In genomic region chr3:141877911-141878310, GRCh38 we compare ENCODE assay signal across 8 cellular contexts. TPM values are rescaled to one million over a fixed set of nuclear protein-coding genes. Genes with fewer than 3 reads are reported as not detected.
A peak's percentile ranks its signal among the peaks of the same experiment; 100 is the strongest.
DNase-seq lines count a peak whose midpoint lies in the region; ATAC-seq, FAIRE-seq and TF ChIP-seq lines count a peak whose summit lies in the region.

No MANE protein-coding gene starts in this region.

- no peaks in the 10 kb centered on the region for H3K9me3 ChIP-seq in PC-9 (ENCODE audit: insufficient read depth, low read depth)
- no peaks in the 10 kb centered on the region for H3K9me3 ChIP-seq in H1 (ENCODE audit: insufficient read depth in 2 of 2, low read depth in 1 of 2, low read length in 1 of 2)
- no peaks in the 10 kb centered on the region for H3K9me3 ChIP-seq in osteoblast (ENCODE audit: low read depth, low read length)

- H3K79me2 ChIP-seq in PC-9 (ENCODE audit: low read depth): peaks cover 58% of the 10 kb centered on the region
- peaks cover 13 to 57% of the 10 kb centered on the region in 2 experiments for H3K79me2 ChIP-seq in H1 (ENCODE audit: control insufficient read depth in 1 of 2, insufficient read depth in 2 of 2, low read length in 2 of 2)
- peaks cover 58% of the 10 kb centered on the region for H3K79me2 ChIP-seq in osteoblast (ENCODE audit: insufficient read depth, low read length)

- H2BK20ac ChIP-seq in H1 (ENCODE audit: low read length): no peak overlapping the region

- no peak for FAIRE-seq in H1 (lab: Jason Lieb, UNC)

- H3K4me2 ChIP-seq in PC-9 (peak overlapping the region; percentile 85), H1 (ENCODE audit: insufficient read depth in 1 of 2, low read depth in 2 of 2, low read length in 2 of 2) (peak overlapping the region; percentile 51 to 80), osteoblast (ENCODE audit: insufficient read depth, low read length) (peak overlapping the region; percentile 83)

- peak overlapping the region; percentile 86; the same call in 1 of the 2 replicates for H2AFZ ChIP-seq in PC-9
- H2AFZ ChIP-seq in H1 (ENCODE audit: low read length): no peak overlapping the region
- peak overlapping the region; percentile 38 for H2AFZ ChIP-seq in osteoblast (ENCODE audit: low read length)

- no peak; a peak in 1 of 3 replicates for TF ChIP-seq POLR2A in H1 (IDR thresholded peaks at IDR 0.05; ENCODE audit: control extremely low read depth in 1 of 2, low read depth in 2 of 2, low read length in 2 of 2)

- H2AK5ac ChIP-seq in H1 (ENCODE audit: low read depth, low read length): no peak overlapping the region

- no peak overlapping the region for H4K5ac ChIP-seq in H1 (ENCODE audit: insufficient read length, low read depth, low read length)

- no peak overlapping the region for H4K91ac ChIP-seq in H1 (replicated peaks; ENCODE audit: insufficient read length, low read length)

- no peak for ATAC-seq in omental fat pad (ENCODE audit: low FRiP score)
- no peak for ATAC-seq in GM18502 (IDR thresholded peaks at IDR 0.05; ENCODE audit: poor library complexity, unreplicated experiment)
- no peak for ATAC-seq in HG03457 (IDR thresholded peaks at IDR 0.05; ENCODE audit: unreplicated experiment)

- DNase-seq in NCI-H1105 treated with DMSO at 0.1 percent for 48 hours (lab: John Stamatoyannopoulos, UW) (peak; percentile 8), NCI-H1105 (lab: John Stamatoyannopoulos, UW) (no peak), PC-9 (peak in 1 of 2 experiments; percentile 43), H1 (ENCODE audit: low read depth in 1 of 2, low spot score in 2 of 2) (no peak), osteoblast (ENCODE audit: insufficient read length, low spot score, missing footprints) (peak; percentile 69), omental fat pad (ENCODE audit: low spot score) (no peak)

- H2BK120ac ChIP-seq in H1 (replicated peaks; ENCODE audit: low read depth, low read length): no peak overlapping the region

- POLR2A ChIA-PET in PC-9 (lab: Charles Lee; ENCODE audit: unreplicated experiment) (interaction anchor here (0.6 to 0.7 kb wide), 3 partner anchors 9 to 390 kb away, joined by 3 to 6 read pairs (median 3); no protein-coding TSS in a partner anchor), H1 (lab: Charles Lee; ENCODE audit: partially characterized antibody) (interaction anchor here (0.5 to 1.7 kb wide), 7 partner anchors 16 to 855 kb away, joined by 3 to 5 read pairs (median 4); partner anchors contain the start of gene RNF7)

- no peak for TF ChIP-seq EP300 in H1 (IDR thresholded peaks at IDR 0.05; ENCODE audit: borderline replicate concordance in 1 of 2, low read depth in 2 of 2, low read length in 2 of 2)

- peaks cover 5% of the 10 kb centered on the region for H3K79me1 ChIP-seq in H1 (ENCODE audit: low read depth, low read length)

- intact Hi-C loops in PC-9 (cut with micrococcal nuclease; ENCODE audit: unreplicated experiment): loop anchor here (10.0 kb wide), 1 partner anchor 393 kb away; the partner anchor contains the start of gene RASA2

- no peak overlapping the region for H3K56ac ChIP-seq in H1 (replicated peaks; ENCODE audit: insufficient read length, low read depth, low read length)

- H4K20me1 ChIP-seq in PC-9 (ENCODE audit: insufficient read depth) (no peaks in the 10 kb centered on the region; the same call in 1 of the 2 replicates), H1 (replicated peaks in 1 of 2; ENCODE audit: control insufficient read depth in 1 of 2, insufficient read depth in 2 of 2, low read length in 2 of 2) (peaks cover 10 to 15% of the 10 kb centered on the region in 2 experiments), osteoblast (ENCODE audit: insufficient read depth, low read length) (peaks cover 3% of the 10 kb centered on the region)

- TF ChIP-seq RAD21 in H1 (IDR thresholded peaks at IDR 0.05 in 1 of 2, conservative IDR thresholded peaks at IDR 0.05 in 1 of 2; ENCODE audit: low read depth in 2 of 2, low read length in 2 of 2): no peak

- no peak overlapping the region for H2BK5ac ChIP-seq in H1 (ENCODE audit: low read depth, low read length)

- H2BK15ac ChIP-seq in H1 (ENCODE audit: low read length): no peak overlapping the region

- H3K36me3 ChIP-seq in PC-9 (ENCODE audit: low read depth) (no peaks in the 10 kb centered on the region), H1 (ENCODE audit: control insufficient read depth in 2 of 4, insufficient read depth in 4 of 4, low read length in 3 of 4) (peaks cover 0 to 10% (median 0%) of the 10 kb centered on the region in 4 experiments; a peak in 3 of 8 replicates), osteoblast (ENCODE audit: insufficient read depth, low read length) (no peaks in the 10 kb centered on the region)

- H4K8ac ChIP-seq in H1 (ENCODE audit: extremely low read depth, insufficient read depth, low read length): no peak overlapping the region

- H3K23ac ChIP-seq in H1 (ENCODE audit: insufficient read length): no peak overlapping the region

- H3K27me3 ChIP-seq in PC-9 (ENCODE audit: insufficient read depth, low read depth) (no peaks in the 10 kb centered on the region), H1 (replicated peaks in 1 of 4; ENCODE audit: control insufficient read depth in 3 of 4, extremely low read depth in 1 of 4, insufficient read depth in 3 of 4, low read length in 3 of 4) (no peaks in the 10 kb centered on the region), osteoblast (ENCODE audit: insufficient read depth, low read length) (no peaks in the 10 kb centered on the region)

- peak overlapping the region in 3 of 4 experiments; percentile 20 to 71 (median 64); a peak in 6 of 7 replicates for H3K9ac ChIP-seq in H1 (replicated peaks in 1 of 4; ENCODE audit: extremely low read depth in 1 of 4, low read depth in 3 of 4, low read length in 3 of 4)

- H3K23me2 ChIP-seq in H1 (ENCODE audit: low read depth, low read length): peaks cover 7% of the 10 kb centered on the region

- H3K14ac ChIP-seq in H1 (ENCODE audit: insufficient read length): no peak overlapping the region

- H3K4me3 ChIP-seq in PC-9 (peak overlapping the region; percentile 77), H1 (ENCODE audit: extremely low read depth in 1 of 4, insufficient read depth in 2 of 4, low read depth in 3 of 4, low read length in 4 of 4) (peak overlapping the region; percentile 74 to 97 (median 76)), osteoblast (ENCODE audit: insufficient read depth, low read length) (peak overlapping the region; percentile 93)

- H3K18ac ChIP-seq in H1 (ENCODE audit: extremely low read depth, low read length): no peak overlapping the region

- H2BK12ac ChIP-seq in H1 (ENCODE audit: low read depth, low read length): no peak overlapping the region

- no peak overlapping the region for H3K4ac ChIP-seq in H1 (replicated peaks; ENCODE audit: insufficient read length, low read depth, low read length)

- WGBS in H1 (ENCODE audit: extremely low coverage in 1 of 2, insufficient coverage in 1 of 2, insufficient read length in 1 of 2, insufficient replicate concordance in 2 of 2, low coverage in 1 of 2, low lambda C conversion rate in 2 of 2, missing lambda C conversion rate in 1 of 2), 2 experiments: 6% methylated on average over 3 of the region's 3 CpGs; no CpG with 5 or more reads in 1 of the 2 experiments

- peaks cover 10% of the 10 kb centered on the region; the same call in 1 of the 2 replicates for H3F3A ChIP-seq in PC-9 (ENCODE audit: insufficient read depth, low read depth)

- peaks cover 20% of the 10 kb centered on the region for H3K4me1 ChIP-seq in PC-9 (replicated peaks; ENCODE audit: insufficient read depth)
- peaks cover 0 to 3% (median 0%) of the 10 kb centered on the region in 4 experiments; a peak in 1 of 7 replicates for H3K4me1 ChIP-seq in H1 (replicated peaks in 1 of 4; ENCODE audit: control insufficient read depth in 3 of 4, insufficient read depth in 4 of 4, low read length in 3 of 4)
- H3K4me1 ChIP-seq in osteoblast (ENCODE audit: insufficient read depth, low read length): peaks cover 21% of the 10 kb centered on the region

- BruUV-seq in PC-9 (replicated peaks; lab: Mats Ljungman, UMichigan): TSS peak; percentile 43

- peak overlapping the region; percentile 45; the same call in 1 of the 2 replicates for H3K27ac ChIP-seq in PC-9
- no peak overlapping the region for H3K27ac ChIP-seq in H1 (ENCODE audit: low read depth, low read length)
- peak overlapping the region; percentile 85 for H3K27ac ChIP-seq in osteoblast (ENCODE audit: low read depth, low read length)

- no peak for TF ChIP-seq CTCF in PC-9 (conservative IDR thresholded peaks at IDR 0.05)
- no peak for TF ChIP-seq CTCF in H1 (IDR thresholded peaks at IDR 0.05; ENCODE audit: control extremely low read depth in 1 of 3, insufficient read depth in 1 of 3, low read depth in 1 of 3, low read length in 3 of 3)
- TF ChIP-seq CTCF in osteoblast (IDR thresholded peaks at IDR 0.05; ENCODE audit: extremely low read depth, low read depth, low read length): no peak
- no peak for TF ChIP-seq CTCF in omental fat pad (IDR thresholded peaks at IDR 0.05)

- CTCF ChIA-PET in PC-9 (lab: Charles Lee): interaction anchor here (0.7 to 0.9 kb wide), 3 partner anchors 138 to 715 kb away, joined by 3 to 7 read pairs (median 5); no protein-coding TSS in a partner anchor
- CTCF ChIA-PET in H1 (lab: Charles Lee; ENCODE audit: partially characterized antibody): interaction anchor here (0.6 to 2.0 kb wide), 7 partner anchors 8 to 139 kb away, joined by 3 to 6 read pairs (median 3); partner anchors contain the start of gene RNF7

- no peaks in the 10 kb centered on the region for H3K9me2 ChIP-seq in PC-9 (ENCODE audit: insufficient read depth)

TF ChIP-seq in H1, 55 proteins besides CTCF, POLR2A, EP300 and RAD21 (continues in another document):
- TF ChIP-seq NANOG (IDR thresholded peaks at IDR 0.05; ENCODE audit: insufficient read depth, low read depth, low read length, poor library complexity, severe bottlenecking) (no peak), HDAC2 (IDR thresholded peaks at IDR 0.05; ENCODE audit: borderline replicate concordance in 1 of 2, low read depth in 2 of 2, low read length in 2 of 2) (no peak), KDM5A (IDR thresholded peaks at IDR 0.05; ENCODE audit: low read length) (no peak), KDM4A (IDR thresholded peaks at IDR 0.05; ENCODE audit: low read depth, low read length, severe bottlenecking) (no peak)
- TF ChIP-seq, protein P1, sequence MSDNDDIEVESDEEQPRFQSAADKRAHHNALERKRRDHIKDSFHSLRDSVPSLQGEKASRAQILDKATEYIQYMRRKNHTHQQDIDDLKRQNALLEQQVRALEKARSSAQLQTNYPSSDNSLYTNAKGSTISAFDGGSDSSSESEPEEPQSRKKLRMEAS (IDR thresholded peaks at IDR 0.05): no peak

RNA-seq across cellular contexts. Expression of gene ATP1B3, which starts 1.5 kb away (rescaled TPM):
- total RNA-seq in PC-9 (2021): 54.3 and 69.7 TPM in 2 replicates
- 233 and 250 TPM in 2 replicates for total RNA-seq in H1 (2021; fragmentation: NEBNext Ultra II Directional; extraction: Animal tissue kit (Norgen Biotek cat#: 25700))
- polyA plus RNA-seq in H1 (2011; rRNA removed): 162 and 342 TPM in 2 replicates
- 243 TPM for polyA plus RNA-seq in H1 (2011; cell fraction: cytosol; rRNA removed)
- 62.7 TPM for polyA plus RNA-seq in H1 (2011; cell fraction: nucleus; rRNA removed)
- 208 to 470 TPM (median 231 TPM) in 4 replicates for polyA plus RNA-seq in H1 (2012, experiment 1 of 2)
- 68.4 TPM for polyA plus RNA-seq in H1 (2012, experiment 2 of 2)
- 292 TPM for polyA plus RNA-seq in H1 (2013, experiment 1 of 2)
- 344 TPM for polyA plus RNA-seq in H1 (2013, experiment 2 of 2)
- polyA minus RNA-seq in H1 (2011; rRNA and poly(A)+ RNA removed): 130 and 165 TPM in 2 replicates
- 96.7 TPM for polyA minus RNA-seq in H1 (2011; cell fraction: cytosol; rRNA and poly(A)+ RNA removed)
- 53.9 TPM for polyA minus RNA-seq in H1 (2011; cell fraction: nucleus; rRNA and poly(A)+ RNA removed)
- 37.3 and 46.6 TPM in 2 replicates for total RNA-seq in osteoblast
- 100 to 1,000 TPM in 3 of 4 donors, 10 to 100 TPM in 1; 70.8 to 487 (median 228) TPM for total RNA-seq in omental fat pad

Comparison
In these comparisons a context has a peak if more than half of its experiments do, and no peak if none do; other contexts are left out.
1. DNase-seq: peak in NCI-H1105 treated with DMSO at 0.1 percent for 48 hours (single experiment) and osteoblast (single experiment); none in NCI-H1105 (single experiment), H1 (0 of 2) and omental fat pad (single experiment).
2. Peak in every context shown above with its lines, with median percentiles within 50 percentile points of each other: H3K4me2 ChIP-seq and H3K4me3 ChIP-seq.